ENCODE assay signal across 8 cellular contexts in the genomic region with DNA sequence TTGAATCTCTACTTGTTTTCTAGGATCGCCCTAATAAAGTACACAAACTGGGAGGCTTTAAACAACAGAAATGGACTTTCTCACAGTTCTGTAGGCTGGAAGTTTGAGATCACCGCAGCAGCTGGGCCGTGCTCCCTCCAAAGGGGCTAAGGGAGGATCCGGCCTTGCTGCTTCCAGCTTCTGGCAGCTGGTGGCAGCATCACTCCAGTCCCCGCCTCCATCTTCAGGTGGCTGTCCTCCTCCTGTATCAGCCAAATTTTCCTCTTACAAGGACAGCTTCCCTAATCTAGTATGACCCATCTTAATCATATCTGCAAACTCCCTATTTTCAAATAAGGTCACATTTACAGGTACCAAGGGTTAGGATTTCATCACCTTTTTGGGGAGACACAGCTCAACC.
A peak's percentile ranks its signal among the peaks of the same experiment; 100 is the strongest.
DNase-seq lines count a peak whose midpoint lies in the region; ATAC-seq and TF ChIP-seq lines count a peak whose summit lies in the region.
"Not testable (repeated sequence)": the region's sequence is repeated elsewhere in the genome, so short reads cannot be mapped to it uniquely, and the experiment has no call there.

No MANE protein-coding gene starts in this region.

- TF ChIP-seq POLR2A in NB4 (IDR thresholded peaks at IDR 0.05; ENCODE audit: extremely low read depth, insufficient read length): not testable (repeated sequence)

- peak overlapping the region; percentile 92 for H3K4me3 Mint-ChIP-seq in activated naive CD8-positive, alpha-beta T cell
- H3K4me3 Mint-ChIP-seq in nephron: peak overlapping the region; percentile 91 to 98 (median 96)
- H3K4me3 Mint-ChIP-seq in stimulated activated naive CD8-positive, alpha-beta T cell treated with anti-CD3 and anti-CD28 coated beads, Interleukin-15, amount 100 ng/mL, for 72 hours: peak overlapping the region; percentile 90 to 92

- peak overlapping the region; percentile 66 for H3K27ac Mint-ChIP-seq in activated naive CD8-positive, alpha-beta T cell
- H3K27ac Mint-ChIP-seq in nephron: peak overlapping the region; percentile 81 to 94 (median 93)
- H3K27ac Mint-ChIP-seq in stimulated activated naive CD8-positive, alpha-beta T cell treated with anti-CD3 and anti-CD28 coated beads, Interleukin-15, amount 100 ng/mL, for 72 hours: peak overlapping the region in 1 of 2 donors; percentile 27

- not testable (repeated sequence) for H3K36me3 Mint-ChIP-seq in activated naive CD8-positive, alpha-beta T cell; nephron (ENCODE audit: low read depth)

- not testable (repeated sequence) for H3K27me3 Mint-ChIP-seq in activated naive CD8-positive, alpha-beta T cell; nephron (ENCODE audit: low read depth); stimulated activated naive CD8-positive, alpha-beta T cell treated with anti-CD3 and anti-CD28 coated beads, Interleukin-15, amount 100 ng/mL, for 72 hours

- not testable (repeated sequence) for H3K36me3 ChIP-seq in H7 (replicated peaks; ENCODE audit: control insufficient read depth, insufficient read depth, low read length)

- H3K4me1 Mint-ChIP-seq in activated naive CD8-positive, alpha-beta T cell (ENCODE audit: low read depth): peaks cover 20% of the 10 kb centered on the region
- H3K4me1 Mint-ChIP-seq in nephron: peaks cover 21% of the 10 kb centered on the region
- H3K4me1 Mint-ChIP-seq in stimulated activated naive CD8-positive, alpha-beta T cell treated with anti-CD3 and anti-CD28 coated beads, Interleukin-15, amount 100 ng/mL, for 72 hours: peaks cover 21% of the 10 kb centered on the region

- TF ChIP-seq CTCF in NB4 (IDR thresholded peaks at IDR 0.05; ENCODE audit: low read depth, low read length): peak; percentile 42
- TF ChIP-seq CTCF in nephron (IDR thresholded peaks at IDR 0.05; ENCODE audit: unreplicated experiment in 3 of 3): peak; percentile 24 to 51 (median 39)

- H3K4me3 ChIP-seq in H7 (ENCODE audit: insufficient read depth, low read depth, low read length); NB4 (ENCODE audit: low read depth, low read length): not testable (repeated sequence)

- not testable (repeated sequence) for H3K9me3 Mint-ChIP-seq in activated naive CD8-positive, alpha-beta T cell (ENCODE audit: low read depth); nephron; stimulated activated naive CD8-positive, alpha-beta T cell treated with anti-CD3 and anti-CD28 coated beads, Interleukin-15, amount 100 ng/mL, for 72 hours

- H3K27me3 ChIP-seq in H7 (ENCODE audit: control insufficient read depth, insufficient read depth, low read length): not testable (repeated sequence)

- ATAC-seq in stimulated activated naive CD8-positive, alpha-beta T cell treated with anti-CD3 and anti-CD28 coated beads, Interleukin-15, amount 100 ng/mL, for 72 hours: peak; percentile 55

- DNase-seq in DMS153 (lab: John Stamatoyannopoulos, UW): peak; percentile 44
- DNase-seq in H7: peak; percentile 56
- peak; percentile 62 for DNase-seq in NB4 (ENCODE audit: low read depth)
- peak; percentile 53 for DNase-seq in SK-N-DZ (ENCODE audit: low spot score)
- peak; percentile 75 for DNase-seq in globus pallidus (ENCODE audit: low spot score)
- peak; percentile 27 to 55 for DNase-seq in stimulated activated naive CD8-positive, alpha-beta T cell treated with anti-CD3 and anti-CD28 coated beads, Interleukin-15, amount 100 ng/mL, for 72 hours
